In the genomic region with DNA sequence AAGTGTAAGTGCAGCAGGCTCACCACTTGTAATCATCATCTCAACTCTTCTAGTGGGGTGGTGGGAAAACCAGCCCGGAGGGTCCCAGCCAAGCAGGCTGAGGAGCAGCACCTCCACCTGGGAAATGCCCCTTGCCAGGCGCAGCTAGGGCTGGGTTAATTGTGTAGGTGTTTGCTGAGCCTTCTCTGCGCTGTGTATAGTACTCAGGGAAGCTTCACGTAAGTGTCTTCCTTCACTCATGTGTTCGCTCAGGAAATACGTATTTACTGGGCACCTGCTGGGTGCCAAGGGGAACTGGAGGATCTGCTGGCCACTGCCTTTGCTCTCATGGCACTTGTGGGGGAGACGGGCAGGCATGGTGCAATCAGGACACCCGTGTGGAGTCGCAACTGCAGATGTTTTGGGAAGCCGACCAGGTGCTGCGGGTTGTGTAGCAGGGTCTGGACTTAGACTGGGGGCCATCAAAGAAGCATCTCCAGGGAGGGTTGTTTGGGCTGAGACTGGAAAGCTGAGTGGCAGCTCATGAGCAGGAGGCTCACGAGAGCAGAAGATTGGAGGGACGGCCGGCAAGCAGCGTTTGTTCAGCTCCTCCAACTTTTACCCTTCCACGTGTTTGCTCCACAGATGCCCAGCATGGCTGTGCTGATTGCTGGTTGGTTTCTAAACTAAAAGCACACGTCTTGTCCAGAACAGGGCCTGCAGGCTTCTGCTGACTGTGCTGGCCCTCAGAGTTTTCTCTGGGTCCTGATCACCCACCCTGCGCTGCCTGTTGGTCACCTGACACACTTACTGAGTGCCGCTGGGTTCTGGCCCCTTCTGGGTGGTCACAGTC, we compare ENCODE assay signal across 10 cellular contexts.
DNase-seq lines count a peak whose midpoint lies in the region; ATAC-seq and TF ChIP-seq lines count a peak whose summit lies in the region.
"Had no signal": no experiment of that assay in that cellular context is flagged by ENCODE, and none has a peak within 500 bp of the region (broad histone marks: within the 10 kb centered on the region; RNA-seq: fewer than 3 reads in every experiment).

No MANE protein-coding gene starts in this region.

- H3K27me3 ChIP-seq in left ventricle myocardium inferior (ENCODE audit: low read depth), result no peaks in the 10 kb centered on the region
- no peaks in the 10 kb centered on the region for H3K27me3 ChIP-seq in colonic mucosa
- H3K27me3 ChIP-seq in vagina, result no peaks in the 10 kb centered on the region
- no peaks in the 10 kb centered on the region for H3K27me3 ChIP-seq in ovary

- peak overlapping the region; percentile 93 to 94 for H3K27ac Mint-ChIP-seq in natural killer cell

- DNase-seq in left ventricle myocardium inferior (no peak), Right ventricle myocardium inferior (ENCODE audit: missing footprints) (no peak), colonic mucosa (no peak), natural killer cell (no peak), vagina (ENCODE audit: extremely low spot score in 2 of 2) (peak in 1 of 2 donors; percentile 61), ovary (no peak)
- DNase-seq: erythroblast; stimulated activated CD4-positive, alpha-beta T cell treated with anti-CD3 and anti-CD28 coated beads, Interleukin-2, amount 100 ng/mL, for 48 hours had no signal

- 91 to 95% (median 93%) methylated on average over 19 of the region's 19 CpGs for WGBS in ovary, 3 donors

- H3K9ac ChIP-seq in colonic mucosa (ENCODE audit: low read depth in 2 of 2, low read length in 2 of 2), result peak overlapping the region in 1 of 2 donors; percentile 84

- H3K27ac ChIP-seq in left ventricle myocardium inferior (replicated peaks) (peak overlapping the region; percentile 87), colonic mucosa (peak overlapping the region; percentile 18), vagina (peak overlapping the region; percentile 71), ovary (no peak overlapping the region)

- intact Hi-C loops in left ventricle myocardium inferior (cut with micrococcal nuclease), result loop anchor here (5.0 to 10.0 kb wide), 2 partner anchors 72 to 161 kb away; no protein-coding TSS in a partner anchor
- intact Hi-C loops in Right ventricle myocardium inferior (cut with DNase I), result loop anchor here (5.0 kb wide), 1 partner anchor 34 kb away; no protein-coding TSS in a partner anchor
- intact Hi-C loops in colonic mucosa (cut with DNase I), result no loop called here
- intact Hi-C loops in natural killer cell (cut with micrococcal nuclease), result no loop called here
- intact Hi-C loops in vagina (cut with DNase I), result loop anchor here (10.0 kb wide), 1 partner anchor 158 kb away; no protein-coding TSS in a partner anchor
- intact Hi-C loops in ovary (cut with DNase I), result loop anchor here in 1 of 4 donors (10.0 kb wide), 1 partner anchor 168 kb away; a partner anchor contains a TSS

- H3K4me3 Mint-ChIP-seq in natural killer cell, result peak overlapping the region; percentile 92

- no peaks in the 10 kb centered on the region for H3K36me3 ChIP-seq in left ventricle myocardium inferior
- no peaks in the 10 kb centered on the region for H3K36me3 ChIP-seq in colonic mucosa
- H3K36me3 ChIP-seq in vagina, result no peaks in the 10 kb centered on the region
- H3K36me3 ChIP-seq in ovary, result no peaks in the 10 kb centered on the region

- peaks cover 66% of the 10 kb centered on the region for H3K4me1 ChIP-seq in left ventricle myocardium inferior
- H3K4me1 ChIP-seq in colonic mucosa, result peaks cover 7% of the 10 kb centered on the region
- peaks cover 42% of the 10 kb centered on the region for H3K4me1 ChIP-seq in vagina
- peaks cover 6% of the 10 kb centered on the region for H3K4me1 ChIP-seq in ovary (ENCODE audit: insufficient read depth)

- H3K27me3 Mint-ChIP-seq in natural killer cell (ENCODE audit: low read depth in 2 of 2), result no peaks in the 10 kb centered on the region

- H3K4me1 Mint-ChIP-seq in natural killer cell, result peaks cover 17 to 19% of the 10 kb centered on the region in 2 donors

- H3K4me3 ChIP-seq in left ventricle myocardium inferior (peak overlapping the region; percentile 55), colonic mucosa (no peak overlapping the region), vagina (no peak overlapping the region), ovary (no peak overlapping the region)

- ATAC-seq in Right ventricle myocardium inferior, result no peak
- no peak for ATAC-seq in natural killer cell
- no peak for ATAC-seq in GM18520 (IDR thresholded peaks at IDR 0.05; ENCODE audit: unreplicated experiment)
- no peak for ATAC-seq in HG02588 (IDR thresholded peaks at IDR 0.05; ENCODE audit: unreplicated experiment)

- TF ChIP-seq EP300 in ovary (IDR thresholded peaks at IDR 0.05), result no peak

- TF ChIP-seq POLR2A in vagina (IDR thresholded peaks at IDR 0.05), result no peak
- no peak for TF ChIP-seq POLR2A in ovary (IDR thresholded peaks at IDR 0.05)

- no peak for TF ChIP-seq CTCF in left ventricle myocardium inferior (IDR thresholded peaks at IDR 0.05; ENCODE audit: borderline replicate concordance)
- TF ChIP-seq CTCF in colonic mucosa (IDR thresholded peaks at IDR 0.05), result no peak
- no peak for TF ChIP-seq CTCF in natural killer cell (IDR thresholded peaks at IDR 0.05)
- TF ChIP-seq CTCF in vagina (IDR thresholded peaks at IDR 0.05), result no peak
- no peak for TF ChIP-seq CTCF in ovary (IDR thresholded peaks at IDR 0.05)

- no peaks in the 10 kb centered on the region for H3K36me3 Mint-ChIP-seq in natural killer cell

- H3K9me3 Mint-ChIP-seq in natural killer cell, result no peaks in the 10 kb centered on the region

- H3K9me3 ChIP-seq in left ventricle myocardium inferior (replicated peaks), result no peaks in the 10 kb centered on the region
- H3K9me3 ChIP-seq in colonic mucosa, result no peaks in the 10 kb centered on the region
- H3K9me3 ChIP-seq in vagina, result no peaks in the 10 kb centered on the region
- no peaks in the 10 kb centered on the region for H3K9me3 ChIP-seq in ovary

Comparison
In these comparisons a context has a peak if more than half of its experiments do, and no peak if none do; other contexts are left out.
1. H3K27ac ChIP-seq: peak in left ventricle myocardium inferior (single experiment), colonic mucosa (single experiment) and vagina (single experiment); none in ovary (0 of 2).
2. intact Hi-C loops: an anchor here in left ventricle myocardium inferior (5.0 to 10.0 kb wide), Right ventricle myocardium inferior (5.0 kb wide) and vagina (10.0 kb wide); none called in colonic mucosa and natural killer cell.